In genomic region chr9:32378496-32378895, GRCh38 we compare ENCODE assay signal across 8 cellular contexts. TPM values are rescaled to one million over a fixed set of nuclear protein-coding genes. Genes with fewer than 3 reads are reported as not detected.
DNase-seq lines count a peak whose midpoint lies in the region; ATAC-seq and TF ChIP-seq lines count a peak whose summit lies in the region.

No MANE protein-coding gene starts in this region.

- no peaks in the 10 kb centered on the region for H3K36me3 Mint-ChIP-seq in activated T-cell treated with anti-CD3 and anti-CD28 coated beads, Interleukin-2, amount 50 U/mL, for 4 hours (ENCODE audit: insufficient read depth)
- H3K36me3 Mint-ChIP-seq in activated naive CD4-positive, alpha-beta T cell treated with anti-CD3 and anti-CD28 coated beads, Interleukin-2, amount 50 U/mL, for 24 hours: no peaks in the 10 kb centered on the region

- H3K27me3 Mint-ChIP-seq in activated T-cell treated with anti-CD3 and anti-CD28 coated beads, Interleukin-2, amount 50 U/mL, for 4 hours (ENCODE audit: low read depth): peaks cover 16% of the 10 kb centered on the region
- peaks cover 3% of the 10 kb centered on the region for H3K27me3 Mint-ChIP-seq in activated naive CD4-positive, alpha-beta T cell treated with anti-CD3 and anti-CD28 coated beads, Interleukin-2, amount 50 U/mL, for 24 hours

- H3K4me3 ChIP-seq in HL-60 (replicated peaks; ENCODE audit: insufficient read depth, low read length): no peak overlapping the region

- peak; percentile 67 to 71 for ATAC-seq in activated T-cell treated with anti-CD3 and anti-CD28 coated beads, Interleukin-2, amount 50 U/mL, for 4 hours
- peak; percentile 76 for ATAC-seq in GM21515 (IDR thresholded peaks at IDR 0.05; ENCODE audit: unreplicated experiment)
- peak; percentile 95 for ATAC-seq in Right ventricle myocardium superior (ENCODE audit: poor library complexity)

- no peak overlapping the region for H3K27ac ChIP-seq in HL-60 (replicated peaks)

- peak overlapping the region; percentile 32 for H3K4me3 Mint-ChIP-seq in activated T-cell treated with anti-CD3 and anti-CD28 coated beads, Interleukin-2, amount 50 U/mL, for 4 hours
- no peak overlapping the region for H3K4me3 Mint-ChIP-seq in activated naive CD4-positive, alpha-beta T cell treated with anti-CD3 and anti-CD28 coated beads, Interleukin-2, amount 50 U/mL, for 24 hours

- peaks cover 10% of the 10 kb centered on the region for H3K4me1 Mint-ChIP-seq in activated T-cell treated with anti-CD3 and anti-CD28 coated beads, Interleukin-2, amount 50 U/mL, for 4 hours (ENCODE audit: low read depth)
- peaks cover 11% of the 10 kb centered on the region for H3K4me1 Mint-ChIP-seq in activated naive CD4-positive, alpha-beta T cell treated with anti-CD3 and anti-CD28 coated beads, Interleukin-2, amount 50 U/mL, for 24 hours

- peak; percentile 11 for DNase-seq in activated T-cell treated with anti-CD3 and anti-CD28 coated beads, Interleukin-2, amount 50 U/mL, for 4 hours
- DNase-seq in activated T-cell treated with anti-CD3 and anti-CD28 coated beads, Interleukin-2, amount 50 U/mL, for 1 hour: no peak
- DNase-seq in HL-60 (ENCODE audit: low read depth in 1 of 2, low spot score in 1 of 2) (peak; percentile 30 to 37), NCI-H774 (lab: John Stamatoyannopoulos, UW) (peak; percentile 29), Right ventricle myocardium superior (no peak), putamen (ENCODE audit: low spot score) (peak; percentile 63)

- intact Hi-C loops in Right ventricle myocardium superior (cut with DNase I): loop anchor here (2.0 to 10.0 kb wide), 3 partner anchors 54 to 596 kb away; no protein-coding TSS in a partner anchor

- TF ChIP-seq CTCF in HL-60 (IDR thresholded peaks at IDR 0.05; ENCODE audit: insufficient read depth, low read length): peak; percentile 30

- H3K27me3 ChIP-seq in HL-60 (ENCODE audit: insufficient read depth, poor library complexity, severe bottlenecking): no peaks in the 10 kb centered on the region

- peak overlapping the region; percentile 27 for H3K27ac Mint-ChIP-seq in activated naive CD4-positive, alpha-beta T cell treated with anti-CD3 and anti-CD28 coated beads, Interleukin-2, amount 50 U/mL, for 24 hours

- H3K9me3 Mint-ChIP-seq in activated T-cell treated with anti-CD3 and anti-CD28 coated beads, Interleukin-2, amount 50 U/mL, for 4 hours: no peaks in the 10 kb centered on the region
- H3K9me3 Mint-ChIP-seq in activated naive CD4-positive, alpha-beta T cell treated with anti-CD3 and anti-CD28 coated beads, Interleukin-2, amount 50 U/mL, for 24 hours: no peaks in the 10 kb centered on the region

RNA-seq across cellular contexts. Expression of gene ACO1, which starts 5.9 kb away (rescaled TPM):
- 1 to 10 TPM; 5.5 to 6.3 (median 6.2) TPM for total RNA-seq in activated T-cell treated with anti-CD3 and anti-CD28 coated beads, Interleukin-2, amount 50 U/mL, for 4 hours
- total RNA-seq in Right ventricle myocardium superior: 63.0 TPM

Comparison
In these comparisons a context has a peak if more than half of its experiments do, and no peak if none do; other contexts are left out.
1. DNase-seq: peak in activated T-cell treated with anti-CD3 and anti-CD28 coated beads, Interleukin-2, amount 50 U/mL, for 4 hours (single experiment), HL-60 (2 of 2), NCI-H774 (single experiment) and putamen (single experiment); none in activated T-cell treated with anti-CD3 and anti-CD28 coated beads, Interleukin-2, amount 50 U/mL, for 1 hour (single experiment) and Right ventricle myocardium superior (single experiment).
2. Peak in every context shown above with its lines, with median percentiles within 50 percentile points of each other: ATAC-seq.